8 cellular contexts compared by ENCODE assay signal in the genomic region with DNA sequence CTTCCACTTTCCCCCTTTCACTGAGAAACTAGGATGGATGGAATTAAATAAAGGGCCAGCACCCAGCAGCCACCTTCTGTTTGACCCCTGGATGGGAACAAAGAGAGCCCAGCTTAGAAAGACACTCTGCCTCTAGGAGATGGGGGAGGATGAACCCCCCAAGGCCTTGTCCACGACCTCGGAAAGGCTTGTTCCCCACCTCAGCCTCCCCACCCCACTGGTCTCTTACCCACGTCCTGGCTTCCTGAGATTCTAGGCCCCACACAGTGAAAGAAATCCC. TPM values are rescaled to one million over a fixed set of nuclear protein-coding genes. Genes with fewer than 3 reads are reported as not detected.
DNase-seq lines count a peak whose midpoint lies in the region; ATAC-seq and TF ChIP-seq lines count a peak whose summit lies in the region.

No MANE protein-coding gene starts in this region.

- H3K4me1 Mint-ChIP-seq in Caco-2 (ENCODE audit: low read depth, unreplicated experiment): peaks cover 15% of the 10 kb centered on the region

- H3K36me3 Mint-ChIP-seq in Caco-2 (ENCODE audit: insufficient read depth, unreplicated experiment): no peaks in the 10 kb centered on the region

- H3K27me3 Mint-ChIP-seq in Caco-2 (ENCODE audit: insufficient read depth, unreplicated experiment): no peaks in the 10 kb centered on the region

- BruUV-seq in Caco-2 (replicated peaks; lab: Mats Ljungman, UMichigan): no TSS peak

- H3K79me1 ChIP-seq in neuronal stem cell (ENCODE audit: low read depth, low read length): peaks cover 6% of the 10 kb centered on the region

- no peak overlapping the region for H2BK5ac ChIP-seq in neuronal stem cell (ENCODE audit: low read length)

- ATAC-seq in DND-41 (ENCODE audit: insufficient read depth, low read depth) (no peak), GM18519 (IDR thresholded peaks at IDR 0.05; ENCODE audit: low FRiP score, unreplicated experiment) (no peak), GM21619 (IDR thresholded peaks at IDR 0.05; ENCODE audit: unreplicated experiment) (no peak)

- no peak overlapping the region for H4K8ac ChIP-seq in neuronal stem cell (ENCODE audit: low read depth, low read length)

- H3K4me2 ChIP-seq in DND-41 (ENCODE audit: insufficient read depth, low read length) (peak overlapping the region; percentile 52), neuronal stem cell (ENCODE audit: insufficient read depth, low read length, poor library complexity, severe bottlenecking) (peak overlapping the region; percentile 61)

- H3K27ac ChIP-seq in DND-41 (ENCODE audit: low read length) (peak overlapping the region; percentile 66), KOPT-K1 (ENCODE audit: low read depth, low read length, poor library complexity, severe bottlenecking) (peak overlapping the region; percentile 68), neuronal stem cell (replicated peaks; ENCODE audit: low read length) (no peak overlapping the region)
- H3K27ac ChIP-seq in effector memory CD4-positive, alpha-beta T cell (ENCODE audit: insufficient read depth, low read length, poor library complexity, severe bottlenecking): peak overlapping the region; percentile 75

- TF ChIP-seq CTCF in DND-41 (IDR thresholded peaks at IDR 0.05; ENCODE audit: borderline replicate concordance, extremely low read depth, low read length, poor library complexity, severe bottlenecking) (no peak), Caco-2 (IDR thresholded peaks at IDR 0.05; ENCODE audit: insufficient read depth in 1 of 2, low read depth in 1 of 2, low read length in 1 of 2, severe bottlenecking in 1 of 2, unreplicated experiment in 1 of 2) (no peak)

- no peak overlapping the region for H3K27ac Mint-ChIP-seq in Caco-2 (ENCODE audit: unreplicated experiment)

- CTCF ChIA-PET in Caco-2 (lab: Charles Lee): no interaction called here

- H4K20me1 ChIP-seq in DND-41 (ENCODE audit: insufficient read depth, low read length): peaks cover 97% of the 10 kb centered on the region

- POLR2A ChIA-PET in Caco-2 (lab: Charles Lee): no interaction called here

- H3K9ac ChIP-seq in DND-41 (ENCODE audit: low read depth, low read length) (peak overlapping the region; percentile 38), neuronal stem cell (ENCODE audit: low read depth, low read length, poor library complexity) (peak overlapping the region; percentile 15)

- no peaks in the 10 kb centered on the region for H3K27me3 ChIP-seq in DND-41 (ENCODE audit: insufficient read depth, low read length, poor library complexity)
- no peaks in the 10 kb centered on the region for H3K27me3 ChIP-seq in effector memory CD4-positive, alpha-beta T cell (replicated peaks; ENCODE audit: control insufficient read depth, insufficient read depth, low read length, poor library complexity, severe bottlenecking)
- H3K27me3 ChIP-seq in neuronal stem cell (ENCODE audit: control insufficient read depth in 3 of 3, insufficient read depth in 3 of 3, low read depth in 1 of 3, low read length in 3 of 3): peaks cover 0 to 56% (median 0%) of the 10 kb centered on the region in 3 experiments
- H3K27me3 ChIP-seq in Caco-2 (replicated peaks; ENCODE audit: control insufficient read depth, insufficient read depth, low read length): no peaks in the 10 kb centered on the region

- no peak overlapping the region for H4K91ac ChIP-seq in neuronal stem cell (ENCODE audit: low read depth, low read length, poor library complexity)

- H3K4me1 ChIP-seq in DND-41 (ENCODE audit: insufficient read depth, low read length): peaks cover 42% of the 10 kb centered on the region
- H3K4me1 ChIP-seq in effector memory CD4-positive, alpha-beta T cell (ENCODE audit: control insufficient read depth, insufficient read depth, low read length, poor library complexity, severe bottlenecking): peaks cover 76% of the 10 kb centered on the region
- H3K4me1 ChIP-seq in neuronal stem cell (ENCODE audit: control insufficient read depth in 2 of 2, insufficient read depth in 1 of 2, low read depth in 1 of 2, low read length in 2 of 2): peaks cover 62 to 63% of the 10 kb centered on the region in 2 donors
- H3K4me1 ChIP-seq in Caco-2: peaks cover 28% of the 10 kb centered on the region

- 0 out of 4 replicates have a peak overlapping the region, but pooled peaks of 1 of the 2 experiments have one; percentile 9 for H3K4me3 ChIP-seq in DND-41 (ENCODE audit: low read depth in 1 of 2, low read length in 2 of 2)
- H3K4me3 ChIP-seq in effector memory CD4-positive, alpha-beta T cell (ENCODE audit: insufficient read depth, low read depth, low read length, poor library complexity, severe bottlenecking): peak overlapping the region; percentile 39
- H3K4me3 ChIP-seq in neuronal stem cell (ENCODE audit: low read length in 2 of 2): peak overlapping the region in 1 of 2 donors; percentile 37
- H3K4me3 ChIP-seq in Caco-2 (ENCODE audit: low read depth, low read length): no peak overlapping the region

- H3K18ac ChIP-seq in neuronal stem cell (ENCODE audit: low read length): no peak overlapping the region

- H3K23ac ChIP-seq in neuronal stem cell (ENCODE audit: low read depth, low read length, poor library complexity): no peak overlapping the region

- no peaks in the 10 kb centered on the region for H3K9me3 Mint-ChIP-seq in Caco-2 (ENCODE audit: unreplicated experiment)

- H3K36me3 ChIP-seq in DND-41 (ENCODE audit: insufficient read depth, low read length): peaks cover 8% of the 10 kb centered on the region; the same call in 1 of the 2 replicates
- H3K36me3 ChIP-seq in KOPT-K1 (ENCODE audit: insufficient read depth, low read length): no peaks in the 10 kb centered on the region
- H3K36me3 ChIP-seq in effector memory CD4-positive, alpha-beta T cell (ENCODE audit: control insufficient read depth, insufficient read depth, low read length): no peaks in the 10 kb centered on the region
- peaks cover 0 to 23% of the 10 kb centered on the region in 2 donors for H3K36me3 ChIP-seq in neuronal stem cell (replicated peaks in 1 of 2; ENCODE audit: control insufficient read depth in 2 of 2, insufficient read depth in 2 of 2, low read length in 2 of 2)
- H3K36me3 ChIP-seq in Caco-2 (ENCODE audit: control insufficient read depth, insufficient read depth, low read length): no peaks in the 10 kb centered on the region

- H2AFZ ChIP-seq in DND-41 (ENCODE audit: low read depth, low read length) (no peak overlapping the region), neuronal stem cell (ENCODE audit: low read length) (peak overlapping the region; percentile 55)

- H3K4ac ChIP-seq in neuronal stem cell (ENCODE audit: low read length): no peak overlapping the region

- peaks cover 100% of the 10 kb centered on the region for H3K79me2 ChIP-seq in DND-41 (ENCODE audit: insufficient read depth, low read length)

- H2BK120ac ChIP-seq in neuronal stem cell (ENCODE audit: low read depth, low read length): no peak overlapping the region

- no CpG with 5 or more reads among the region's 3 CpGs for WGBS in neuronal stem cell (ENCODE audit: extremely low coverage in 2 of 2, insufficient read length in 2 of 2, insufficient replicate concordance in 1 of 2), 2 donors

- H3K4me3 Mint-ChIP-seq in Caco-2 (ENCODE audit: unreplicated experiment): no peak overlapping the region

- H2BK15ac ChIP-seq in neuronal stem cell (ENCODE audit: low read length): no peak overlapping the region

- intact Hi-C loops in Caco-2 (cut with micrococcal nuclease; ENCODE audit: unreplicated experiment): no loop called here

- H3K14ac ChIP-seq in neuronal stem cell (ENCODE audit: low read length): no peak overlapping the region

- H2BK12ac ChIP-seq in neuronal stem cell (ENCODE audit: low read length): no peak overlapping the region

- no peaks in the 10 kb centered on the region for H3K9me3 ChIP-seq in DND-41 (ENCODE audit: insufficient read depth, low read length, severe bottlenecking)
- H3K9me3 ChIP-seq in KOPT-K1 (ENCODE audit: insufficient read depth, low read length, poor library complexity, severe bottlenecking): no peaks in the 10 kb centered on the region
- no peaks in the 10 kb centered on the region for H3K9me3 ChIP-seq in effector memory CD4-positive, alpha-beta T cell (ENCODE audit: control insufficient read depth, low read length)
- H3K9me3 ChIP-seq in neuronal stem cell (replicated peaks in 1 of 2; ENCODE audit: control insufficient read depth in 2 of 2, insufficient read depth in 1 of 2, low read depth in 1 of 2, low read length in 2 of 2): peaks cover 0 to 2% of the 10 kb centered on the region in 2 donors
- no peaks in the 10 kb centered on the region for H3K9me3 ChIP-seq in Caco-2

- no peak overlapping the region for H2AK5ac ChIP-seq in neuronal stem cell (ENCODE audit: low read depth, low read length)

- DNase-seq in DND-41: no peak
- no peak for DNase-seq in effector memory CD4-positive, alpha-beta T cell
- DNase-seq in neuronal stem cell (ENCODE audit: low spot score): peak; percentile 89
- no peak for DNase-seq in Caco-2
- no peak for DNase-seq in putamen (ENCODE audit: low spot score)

RNA-seq across cellular contexts. Expression of a gene that starts 9.7 kb away (rescaled TPM):
- polyA plus RNA-seq in neuronal stem cell (2013, experiment 1 of 2): 2.3 TPM
- polyA plus RNA-seq in neuronal stem cell (2013, experiment 2 of 2): 2.1 TPM
- 3.1 and 3.4 TPM in 2 replicates for total RNA-seq in Caco-2 (2022)

RNA-seq across cellular contexts. Expression of a gene that starts 25.1 kb away (rescaled TPM):
- 0.20 TPM for polyA plus RNA-seq in neuronal stem cell (2013, experiment 1 of 2)
- 0.11 TPM for polyA plus RNA-seq in neuronal stem cell (2013, experiment 2 of 2)
- total RNA-seq in Caco-2 (2022): not detected in 2 replicates

RNA-seq across cellular contexts. Expression of a gene that starts 59.6 kb away (rescaled TPM):
- 6.1 TPM for polyA plus RNA-seq in neuronal stem cell (2013, experiment 1 of 2)
- polyA plus RNA-seq in neuronal stem cell (2013, experiment 2 of 2): 5.6 TPM
- total RNA-seq in Caco-2 (2022): 1.1 and 1.4 TPM in 2 replicates
